ENCODE assay signal across 7 cellular contexts in the genomic region with DNA sequence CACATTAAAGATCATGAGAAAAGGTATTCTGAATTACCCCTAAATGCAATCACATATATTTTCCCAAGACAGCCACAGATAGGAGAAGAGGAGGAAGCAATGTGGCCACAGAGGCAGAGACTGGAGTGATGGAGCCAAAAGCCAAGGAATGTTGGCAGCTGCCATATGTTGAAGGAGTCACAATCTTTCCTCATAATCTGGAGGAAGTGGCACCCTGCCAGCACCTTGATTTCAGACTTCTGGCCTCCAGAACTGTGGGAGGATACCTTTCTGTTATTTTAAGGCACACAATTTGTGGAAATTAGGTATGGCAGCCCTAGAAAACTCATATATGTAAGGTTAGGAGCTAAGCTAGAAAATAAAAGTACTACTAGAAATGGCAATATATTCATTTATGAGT.
"Had no signal": no experiment of that assay in that cellular context is flagged by ENCODE, and none has a peak within 500 bp of the region (broad histone marks: within the 10 kb centered on the region; RNA-seq: fewer than 3 reads in every experiment).

No MANE protein-coding gene starts in this region.

- H2AFZ ChIP-seq: GM23338 had no signal

- H3K27ac ChIP-seq: KMS-11 had no signal

- H3K9ac ChIP-seq: KMS-11 had no signal

- H3K4me3 Mint-ChIP-seq: GM23338, H9, IgD-negative memory B cell had no signal

- H3K4me2 ChIP-seq: GM23338, KMS-11 had no signal

- H3K27ac Mint-ChIP-seq: GM23338, H9, IgD-negative memory B cell had no signal

- H3K36me3 Mint-ChIP-seq: IgD-negative memory B cell had no signal

- ATAC-seq: GM23338, HepG2 had no signal

- H3K9me3 Mint-ChIP-seq: GM23338, H9 had no signal

- H3K4me1 Mint-ChIP-seq: GM23338, H9, IgD-negative memory B cell had no signal

- H3K27me3 Mint-ChIP-seq: IgD-negative memory B cell had no signal

- H3K4me3 ChIP-seq: GM23338 had no signal

- DNase-seq: H9, HCEC 1CT, KBM-7 had no signal
